In the genomic region with DNA sequence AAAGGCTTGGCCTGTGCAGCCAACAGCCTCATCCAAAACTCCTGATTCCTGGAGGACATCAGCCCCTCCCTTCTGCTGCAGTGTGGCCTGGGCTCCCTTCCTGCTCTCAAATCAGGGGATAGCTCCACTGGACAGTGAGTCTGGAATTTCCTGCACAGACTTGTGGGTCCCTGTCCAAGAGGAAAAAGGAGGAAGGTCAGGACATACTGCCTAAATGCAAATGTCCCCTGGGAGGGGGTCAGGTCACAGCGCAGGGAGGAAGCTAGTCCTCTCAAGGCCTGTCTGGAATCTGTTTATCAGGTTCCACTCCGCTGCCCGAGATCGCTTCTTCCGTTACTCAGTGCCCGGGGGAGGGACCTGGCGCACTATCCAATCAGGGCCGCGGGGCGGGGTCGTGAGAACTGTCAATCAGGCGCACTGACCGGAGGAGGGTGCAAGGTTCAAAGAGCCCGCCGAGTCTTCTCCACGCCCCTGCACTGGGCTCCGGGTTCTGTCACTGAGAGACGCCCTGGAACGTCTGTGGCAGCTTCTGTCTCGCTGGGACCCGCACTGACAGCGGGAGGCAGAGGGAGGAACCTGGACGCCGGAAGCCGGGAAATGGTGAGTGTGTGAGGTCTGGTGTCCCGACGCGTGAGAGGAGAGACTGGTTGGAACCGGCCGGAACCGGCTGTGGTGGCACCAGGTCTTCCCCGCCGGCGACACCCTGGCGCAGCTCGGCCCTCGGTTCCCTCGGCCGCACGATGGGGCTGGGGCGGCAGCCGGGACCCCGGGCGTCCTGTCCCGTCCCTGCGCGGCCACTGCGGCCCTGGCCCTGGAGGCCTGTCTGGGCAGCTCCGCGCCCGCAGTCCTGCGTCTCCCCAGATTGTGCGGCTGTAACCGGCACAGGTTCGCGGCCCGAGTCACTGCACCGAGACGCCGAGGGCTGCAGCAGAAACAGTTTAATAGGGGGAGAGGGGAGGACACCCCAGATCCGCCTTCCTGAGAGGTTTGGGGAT, we compare ENCODE assay signal across 1 cellular context.
TF ChIP-seq lines count a peak whose summit lies in the region.

A gene (plus strand): TSS at position 404 of the 995 bp plus-strand sequence. CDS start 194 bp downstream, at position 598.

TF ChIP-seq in K562, 482 proteins besides CTCF, POLR2A, EP300 and RAD21 (continued from another document and continues in another):
- TF ChIP-seq, protein P1, sequence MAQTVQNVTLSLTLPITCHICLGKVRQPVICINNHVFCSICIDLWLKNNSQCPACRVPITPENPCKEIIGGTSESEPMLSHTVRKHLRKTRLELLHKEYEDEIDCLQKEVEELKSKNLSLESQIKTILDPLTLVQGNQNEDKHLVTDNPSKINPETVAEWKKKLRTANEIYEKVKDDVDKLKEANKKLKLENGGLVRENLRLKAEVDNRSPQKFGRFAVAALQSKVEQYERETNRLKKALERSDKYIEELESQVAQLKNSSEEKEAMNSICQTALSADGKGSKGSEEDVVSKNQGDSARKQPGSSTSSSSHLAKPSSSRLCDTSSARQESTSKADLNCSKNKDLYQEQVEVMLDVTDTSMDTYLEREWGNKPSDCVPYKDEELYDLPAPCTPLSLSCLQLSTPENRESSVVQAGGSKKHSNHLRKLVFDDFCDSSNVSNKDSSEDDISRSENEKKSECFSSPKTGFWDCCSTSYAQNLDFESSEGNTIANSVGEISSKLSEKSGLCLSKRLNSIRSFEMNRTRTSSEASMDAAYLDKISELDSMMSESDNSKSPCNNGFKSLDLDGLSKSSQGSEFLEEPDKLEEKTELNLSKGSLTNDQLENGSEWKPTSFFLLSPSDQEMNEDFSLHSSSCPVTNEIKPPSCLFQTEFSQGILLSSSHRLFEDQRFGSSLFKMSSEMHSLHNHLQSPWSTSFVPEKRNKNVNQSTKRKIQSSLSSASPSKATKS (CRISPR knock-in tag; IDR thresholded peaks at IDR 0.05), result no peak
- peak; percentile 19 for TF ChIP-seq PCBP1 (IDR thresholded peaks at IDR 0.05; ENCODE audit: low read depth, low read length, poor library complexity, severe bottlenecking)
- TF ChIP-seq, protein P2, sequence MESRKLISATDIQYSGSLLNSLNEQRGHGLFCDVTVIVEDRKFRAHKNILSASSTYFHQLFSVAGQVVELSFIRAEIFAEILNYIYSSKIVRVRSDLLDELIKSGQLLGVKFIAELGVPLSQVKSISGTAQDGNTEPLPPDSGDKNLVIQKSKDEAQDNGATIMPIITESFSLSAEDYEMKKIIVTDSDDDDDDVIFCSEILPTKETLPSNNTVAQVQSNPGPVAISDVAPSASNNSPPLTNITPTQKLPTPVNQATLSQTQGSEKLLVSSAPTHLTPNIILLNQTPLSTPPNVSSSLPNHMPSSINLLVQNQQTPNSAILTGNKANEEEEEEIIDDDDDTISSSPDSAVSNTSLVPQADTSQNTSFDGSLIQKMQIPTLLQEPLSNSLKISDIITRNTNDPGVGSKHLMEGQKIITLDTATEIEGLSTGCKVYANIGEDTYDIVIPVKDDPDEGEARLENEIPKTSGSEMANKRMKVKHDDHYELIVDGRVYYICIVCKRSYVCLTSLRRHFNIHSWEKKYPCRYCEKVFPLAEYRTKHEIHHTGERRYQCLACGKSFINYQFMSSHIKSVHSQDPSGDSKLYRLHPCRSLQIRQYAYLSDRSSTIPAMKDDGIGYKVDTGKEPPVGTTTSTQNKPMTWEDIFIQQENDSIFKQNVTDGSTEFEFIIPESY (CRISPR knock-in tag; IDR thresholded peaks at IDR 0.05), result 0 out of 2 replicates have a peak, but pooled peaks have one; percentile 22
- 0 out of 2 replicates have a peak, but pooled peaks have one; percentile 53 for TF ChIP-seq CC2D1A (IDR thresholded peaks at IDR 0.05)
- no peak for TF ChIP-seq NCOA6 (IDR thresholded peaks at IDR 0.05)
- 0 out of 2 replicates have a peak, but pooled peaks have one; percentile 29 for TF ChIP-seq CBFA2T3 (IDR thresholded peaks at IDR 0.05)
- TF ChIP-seq HDAC1 (IDR thresholded peaks at IDR 0.05), result peak in 1 of 2 experiments; percentile 77; a peak in 2 of 4 replicates
- TF ChIP-seq GABPA (tag; conservative IDR thresholded peaks at IDR 0.05; ENCODE audit: low read depth), result peak; percentile 84
- TF ChIP-seq, protein P3, sequence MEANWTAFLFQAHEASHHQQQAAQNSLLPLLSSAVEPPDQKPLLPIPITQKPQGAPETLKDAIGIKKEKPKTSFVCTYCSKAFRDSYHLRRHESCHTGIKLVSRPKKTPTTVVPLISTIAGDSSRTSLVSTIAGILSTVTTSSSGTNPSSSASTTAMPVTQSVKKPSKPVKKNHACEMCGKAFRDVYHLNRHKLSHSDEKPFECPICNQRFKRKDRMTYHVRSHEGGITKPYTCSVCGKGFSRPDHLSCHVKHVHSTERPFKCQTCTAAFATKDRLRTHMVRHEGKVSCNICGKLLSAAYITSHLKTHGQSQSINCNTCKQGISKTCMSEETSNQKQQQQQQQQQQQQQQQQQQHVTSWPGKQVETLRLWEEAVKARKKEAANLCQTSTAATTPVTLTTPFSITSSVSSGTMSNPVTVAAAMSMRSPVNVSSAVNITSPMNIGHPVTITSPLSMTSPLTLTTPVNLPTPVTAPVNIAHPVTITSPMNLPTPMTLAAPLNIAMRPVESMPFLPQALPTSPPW (CRISPR knock-in tag; IDR thresholded peaks at IDR 0.05), result peak; percentile 63; the same call in 1 of the 2 replicates
- TF ChIP-seq SMAD4 (CRISPR knock-in tag; conservative IDR thresholded peaks at IDR 0.05), result peak; percentile 83
- TF ChIP-seq, protein P4, sequence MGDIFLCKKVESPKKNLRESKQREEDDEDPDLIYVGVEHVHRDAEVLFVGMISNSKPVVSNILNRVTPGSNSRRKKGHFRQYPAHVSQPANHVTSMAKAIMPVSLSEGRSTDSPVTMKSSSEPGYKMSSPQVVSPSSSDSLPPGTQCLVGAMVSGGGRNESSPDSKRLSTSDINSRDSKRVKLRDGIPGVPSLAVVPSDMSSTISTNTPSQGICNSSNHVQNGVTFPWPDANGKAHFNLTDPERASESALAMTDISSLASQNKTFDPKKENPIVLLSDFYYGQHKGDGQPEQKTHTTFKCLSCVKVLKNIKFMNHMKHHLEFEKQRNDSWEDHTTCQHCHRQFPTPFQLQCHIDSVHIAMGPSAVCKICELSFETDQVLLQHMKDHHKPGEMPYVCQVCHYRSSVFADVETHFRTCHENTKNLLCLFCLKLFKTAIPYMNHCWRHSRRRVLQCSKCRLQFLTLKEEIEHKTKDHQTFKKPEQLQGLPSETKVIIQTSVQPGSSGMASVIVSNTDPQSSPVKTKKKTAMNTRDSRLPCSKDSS (IDR thresholded peaks at IDR 0.05; ENCODE audit: low read depth, partially characterized antibody), result no peak
- TF ChIP-seq, protein P5, sequence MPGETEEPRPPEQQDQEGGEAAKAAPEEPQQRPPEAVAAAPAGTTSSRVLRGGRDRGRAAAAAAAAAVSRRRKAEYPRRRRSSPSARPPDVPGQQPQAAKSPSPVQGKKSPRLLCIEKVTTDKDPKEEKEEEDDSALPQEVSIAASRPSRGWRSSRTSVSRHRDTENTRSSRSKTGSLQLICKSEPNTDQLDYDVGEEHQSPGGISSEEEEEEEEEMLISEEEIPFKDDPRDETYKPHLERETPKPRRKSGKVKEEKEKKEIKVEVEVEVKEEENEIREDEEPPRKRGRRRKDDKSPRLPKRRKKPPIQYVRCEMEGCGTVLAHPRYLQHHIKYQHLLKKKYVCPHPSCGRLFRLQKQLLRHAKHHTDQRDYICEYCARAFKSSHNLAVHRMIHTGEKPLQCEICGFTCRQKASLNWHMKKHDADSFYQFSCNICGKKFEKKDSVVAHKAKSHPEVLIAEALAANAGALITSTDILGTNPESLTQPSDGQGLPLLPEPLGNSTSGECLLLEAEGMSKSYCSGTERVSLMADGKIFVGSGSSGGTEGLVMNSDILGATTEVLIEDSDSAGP (CRISPR knock-in tag; IDR thresholded peaks at IDR 0.05), result no peak
- peak; percentile 59; the same call in 1 of the 2 replicates for TF ChIP-seq POLR2H (tag; IDR thresholded peaks at IDR 0.05; ENCODE audit: low read depth)
- TF ChIP-seq ARID1B (IDR thresholded peaks at IDR 0.05), result peak; percentile 26; the same call in 1 of the 2 replicates
- TF ChIP-seq ZSCAN32 (CRISPR knock-in tag; IDR thresholded peaks at IDR 0.05), result no peak
- no peak for TF ChIP-seq NCOA2 (IDR thresholded peaks at IDR 0.05; ENCODE audit: partially characterized antibody in 2 of 2)
- TF ChIP-seq ZNF780A (CRISPR knock-in tag; IDR thresholded peaks at IDR 0.05), result no peak
- TF ChIP-seq TAF9B (IDR thresholded peaks at IDR 0.05; ENCODE audit: partially characterized antibody), result no peak
- no peak for TF ChIP-seq ZNF76 (CRISPR knock-in tag; IDR thresholded peaks at IDR 0.05; ENCODE audit: borderline replicate concordance)
- no peak for TF ChIP-seq ZNF146 (CRISPR knock-in tag; IDR thresholded peaks at IDR 0.05; ENCODE audit: unreplicated experiment)
- TF ChIP-seq RBM14 (IDR thresholded peaks at IDR 0.05; ENCODE audit: borderline replicate concordance, insufficient read depth, low read depth, low read length), result no peak
- 0 out of 2 replicates have a peak, but pooled peaks have one; percentile 53 for TF ChIP-seq BRD4 (IDR thresholded peaks at IDR 0.05)
- TF ChIP-seq, protein P6, sequence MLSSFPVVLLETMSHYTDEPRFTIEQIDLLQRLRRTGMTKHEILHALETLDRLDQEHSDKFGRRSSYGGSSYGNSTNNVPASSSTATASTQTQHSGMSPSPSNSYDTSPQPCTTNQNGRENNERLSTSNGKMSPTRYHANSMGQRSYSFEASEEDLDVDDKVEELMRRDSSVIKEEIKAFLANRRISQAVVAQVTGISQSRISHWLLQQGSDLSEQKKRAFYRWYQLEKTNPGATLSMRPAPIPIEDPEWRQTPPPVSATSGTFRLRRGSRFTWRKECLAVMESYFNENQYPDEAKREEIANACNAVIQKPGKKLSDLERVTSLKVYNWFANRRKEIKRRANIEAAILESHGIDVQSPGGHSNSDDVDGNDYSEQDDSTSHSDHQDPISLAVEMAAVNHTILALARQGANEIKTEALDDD (IDR thresholded peaks at IDR 0.05), result no peak
- TF ChIP-seq, protein P7, sequence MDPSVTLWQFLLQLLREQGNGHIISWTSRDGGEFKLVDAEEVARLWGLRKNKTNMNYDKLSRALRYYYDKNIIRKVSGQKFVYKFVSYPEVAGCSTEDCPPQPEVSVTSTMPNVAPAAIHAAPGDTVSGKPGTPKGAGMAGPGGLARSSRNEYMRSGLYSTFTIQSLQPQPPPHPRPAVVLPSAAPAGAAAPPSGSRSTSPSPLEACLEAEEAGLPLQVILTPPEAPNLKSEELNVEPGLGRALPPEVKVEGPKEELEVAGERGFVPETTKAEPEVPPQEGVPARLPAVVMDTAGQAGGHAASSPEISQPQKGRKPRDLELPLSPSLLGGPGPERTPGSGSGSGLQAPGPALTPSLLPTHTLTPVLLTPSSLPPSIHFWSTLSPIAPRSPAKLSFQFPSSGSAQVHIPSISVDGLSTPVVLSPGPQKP (CRISPR knock-in tag; IDR thresholded peaks at IDR 0.05), result no peak
- TF ChIP-seq PHB2 (IDR thresholded peaks at IDR 0.05; ENCODE audit: low read depth), result no peak
- TF ChIP-seq MTF1 (CRISPR knock-in tag; IDR thresholded peaks at IDR 0.05; ENCODE audit: borderline replicate concordance), result no peak
- TF ChIP-seq ZNF717 (CRISPR knock-in tag; IDR thresholded peaks at IDR 0.05), result no peak
- no peak for TF ChIP-seq RFX7 (CRISPR knock-in tag; IDR thresholded peaks at IDR 0.05)
- TF ChIP-seq CBFB (CRISPR knock-in tag; IDR thresholded peaks at IDR 0.05), result no peak
- TF ChIP-seq TAL1 (IDR thresholded peaks at IDR 0.05), result no peak
- no peak for TF ChIP-seq PTTG1 (tag; IDR thresholded peaks at IDR 0.05; ENCODE audit: low read depth)
- no peak; the same call in 1 of the 2 replicates for TF ChIP-seq SMARCA4 (IDR thresholded peaks at IDR 0.05)
- TF ChIP-seq NFIC (IDR thresholded peaks at IDR 0.05), result no peak
- TF ChIP-seq, protein P8, sequence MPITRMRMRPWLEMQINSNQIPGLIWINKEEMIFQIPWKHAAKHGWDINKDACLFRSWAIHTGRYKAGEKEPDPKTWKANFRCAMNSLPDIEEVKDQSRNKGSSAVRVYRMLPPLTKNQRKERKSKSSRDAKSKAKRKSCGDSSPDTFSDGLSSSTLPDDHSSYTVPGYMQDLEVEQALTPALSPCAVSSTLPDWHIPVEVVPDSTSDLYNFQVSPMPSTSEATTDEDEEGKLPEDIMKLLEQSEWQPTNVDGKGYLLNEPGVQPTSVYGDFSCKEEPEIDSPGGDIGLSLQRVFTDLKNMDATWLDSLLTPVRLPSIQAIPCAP (CRISPR knock-in tag; IDR thresholded peaks at IDR 0.05; ENCODE audit: borderline replicate concordance), result no peak
- no peak for TF ChIP-seq CBFA2T2 (conservative IDR thresholded peaks at IDR 0.05)
- TF ChIP-seq, protein P9, sequence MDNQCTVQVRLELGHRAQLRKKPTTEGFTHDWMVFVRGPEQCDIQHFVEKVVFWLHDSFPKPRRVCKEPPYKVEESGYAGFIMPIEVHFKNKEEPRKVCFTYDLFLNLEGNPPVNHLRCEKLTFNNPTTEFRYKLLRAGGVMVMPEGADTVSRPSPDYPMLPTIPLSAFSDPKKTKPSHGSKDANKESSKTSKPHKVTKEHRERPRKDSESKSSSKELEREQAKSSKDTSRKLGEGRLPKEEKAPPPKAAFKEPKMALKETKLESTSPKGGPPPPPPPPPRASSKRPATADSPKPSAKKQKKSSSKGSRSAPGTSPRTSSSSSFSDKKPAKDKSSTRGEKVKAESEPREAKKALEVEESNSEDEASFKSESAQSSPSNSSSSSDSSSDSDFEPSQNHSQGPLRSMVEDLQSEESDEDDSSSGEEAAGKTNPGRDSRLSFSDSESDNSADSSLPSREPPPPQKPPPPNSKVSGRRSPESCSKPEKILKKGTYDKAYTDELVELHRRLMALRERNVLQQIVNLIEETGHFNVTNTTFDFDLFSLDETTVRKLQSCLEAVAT (IDR thresholded peaks at IDR 0.05), result peak; percentile 29 to 34; a peak in 1 of 4 replicates
- TF ChIP-seq ZNF263 (CRISPR knock-in tag; IDR thresholded peaks at IDR 0.05; ENCODE audit: borderline replicate concordance), result 0 out of 2 replicates have a peak, but pooled peaks have one; percentile 19
- TF ChIP-seq ZNF311 (CRISPR knock-in tag; IDR thresholded peaks at IDR 0.05), result no peak
- TF ChIP-seq ETV1 (tag; conservative IDR thresholded peaks at IDR 0.05; ENCODE audit: low read depth), result peak; percentile 76; the same call in 1 of the 2 replicates
- no peak for TF ChIP-seq MCM5 (IDR thresholded peaks at IDR 0.05; ENCODE audit: low read depth)
- no peak for TF ChIP-seq ZNF324 (CRISPR knock-in tag; IDR thresholded peaks at IDR 0.05)
- TF ChIP-seq MEIS2 (IDR thresholded peaks at IDR 0.05; ENCODE audit: partially characterized antibody), result peak; percentile 86
- peak; percentile 96 for TF ChIP-seq KLF16 (IDR thresholded peaks at IDR 0.05)
- TF ChIP-seq TRIM28 (IDR thresholded peaks at IDR 0.05), result no peak
- TF ChIP-seq ETV6 (IDR thresholded peaks at IDR 0.05; ENCODE audit: borderline replicate concordance in 1 of 2, low read depth in 2 of 2, low read length in 1 of 2), result no peak
- TF ChIP-seq ETV6 (CRISPR knock-in tag; IDR thresholded peaks at IDR 0.05; ENCODE audit: borderline replicate concordance), result no peak
- no peak for TF ChIP-seq ZNF140 (CRISPR knock-in tag; IDR thresholded peaks at IDR 0.05)
- no peak for TF ChIP-seq SMAD2 (IDR thresholded peaks at IDR 0.05; ENCODE audit: low read depth, low read length)
- no peak for TF ChIP-seq XRCC3 (IDR thresholded peaks at IDR 0.05)
